In genomic region chr1:9042272-9042671, GRCh38 we compare ENCODE assay signal across 34 cellular contexts. TPM values are rescaled to one million over a fixed set of nuclear protein-coding genes. Genes with fewer than 3 reads are reported as not detected.
"Had no signal": no experiment of that assay in that cellular context is flagged by ENCODE, and none has a peak within 500 bp of the region (broad histone marks: within the 10 kb centered on the region; RNA-seq: fewer than 3 reads in every experiment).

No MANE protein-coding gene starts in this region.

- H3K36me3 ChIP-seq: left ventricle myocardium inferior, neural progenitor cell, ovary, right atrium auricular region, right lobe of liver, stomach, thyroid gland, transverse colon, upper lobe of right lung, uterus had no signal

- FAIRE-seq: islet of Langerhans had no signal

- H3K36me3 Mint-ChIP-seq: immature natural killer cell, mesothelial cell of epicardium, natural killer cell, neural progenitor cell had no signal

- H3K4me1 Mint-ChIP-seq: immature natural killer cell, mesothelial cell of epicardium, natural killer cell, nephron progenitor cell, neural progenitor cell had no signal

- H3K27ac ChIP-seq: left ventricle myocardium inferior, neural progenitor cell, ovary, right atrium auricular region, right lobe of liver, stomach, testis, thyroid gland, transverse colon, upper lobe of right lung, uterus had no signal

- H3K9ac ChIP-seq: neural progenitor cell had no signal

- ATAC-seq: right lobe of liver; stimulated activated naive B cell treated with anti-CD40 and anti-IgM and Interleukin-4, amounts not matched to agents 10 μg/mL and 1 μg/mL and 100 μg/mL, for 72 hours; stimulated activated naive CD8-positive, alpha-beta T cell treated with anti-CD3 and anti-CD28 coated beads, Interleukin-15, Interleukin-2, amounts not matched to agents 100 U/mL and 50 U/mL, for 24 hours; upper lobe of right lung had no signal

- H3K27me3 ChIP-seq: neural progenitor cell, ovary, right atrium auricular region, right lobe of liver, testis, thyroid gland, transverse colon, upper lobe of right lung, uterus had no signal

- H3K4me3 ChIP-seq: left ventricle myocardium inferior, lung, neural progenitor cell, ovary, right atrium auricular region, right lobe of liver, smooth muscle cell, stomach, testis, thyroid gland, transverse colon, upper lobe of right lung, uterus had no signal

- H3K4me1 ChIP-seq: left ventricle myocardium inferior, neural progenitor cell, right atrium auricular region, right lobe of liver, testis, thyroid gland, upper lobe of right lung, uterus had no signal

- H3K9me3 ChIP-seq: left ventricle myocardium inferior, ovary, right atrium auricular region, right lobe of liver, stomach, testis, thyroid gland, transverse colon, upper lobe of right lung, uterus had no signal

- H3K27me3 Mint-ChIP-seq: naive B cell; progenitor cell of endocrine pancreas; stimulated activated naive B cell treated with anti-CD40 and anti-IgM and Interleukin-4, amounts not matched to agents 10 μg/mL and 1 μg/mL and 100 μg/mL, for 72 hours had no signal

- H3K9me3 Mint-ChIP-seq: immature natural killer cell; mesothelial cell of epicardium; natural killer cell; nephron progenitor cell; neural progenitor cell; stimulated activated naive B cell treated with anti-CD40 and anti-IgM and Interleukin-4, amounts not matched to agents 10 μg/mL and 1 μg/mL and 100 μg/mL, for 72 hours had no signal

- H3K4me3 Mint-ChIP-seq: immature natural killer cell; mesothelial cell of epicardium; natural killer cell; nephron progenitor cell; neural progenitor cell; stimulated activated naive B cell treated with anti-CD40 and anti-IgM and Interleukin-4, amounts not matched to agents 10 μg/mL and 1 μg/mL and 100 μg/mL, for 72 hours had no signal

- H3K27ac Mint-ChIP-seq: immature natural killer cell; mesothelial cell of epicardium; natural killer cell; progenitor cell of endocrine pancreas; stimulated activated naive B cell treated with anti-CD40 and anti-IgM and Interleukin-4, amounts not matched to agents 10 μg/mL and 1 μg/mL and 100 μg/mL, for 72 hours had no signal

- H3K4me2 ChIP-seq: neural progenitor cell, smooth muscle cell had no signal

- DNase-seq: hypothalamus; immature natural killer cell; left ventricle myocardium inferior; mesendoderm; naive B cell; natural killer cell; nephron progenitor cell; ovary; right lobe of liver; stimulated activated CD4-positive, alpha-beta T cell treated with anti-CD3 and anti-CD28 coated beads, Interleukin-1b, Interleukin-23, amount 100 ng/mL, for 48 hours; stimulated activated CD4-positive, alpha-beta T cell treated with anti-CD3 and anti-CD28 coated beads, Interleukin-2, amount 100 ng/mL, for 48 hours; stimulated activated CD4-positive, alpha-beta T cell treated with anti-CD3 and anti-CD28 coated beads, Interleukin-4, amount 100 ng/mL, for 4 hours; stimulated activated naive B cell treated with anti-CD40 and anti-IgM and Interleukin-4, amounts not matched to agents 10 μg/mL and 1 μg/mL and 100 μg/mL, for 72 hours; stimulated activated naive CD8-positive, alpha-beta T cell treated with anti-CD3 and anti-CD28 coated beads, Interleukin-15, Interleukin-2, amounts not matched to agents 100 U/mL and 50 U/mL, for 24 hours; stomach; testis; thyroid gland; transverse colon; upper lobe of right lung; uterus had no signal

RNA-seq across cellular contexts. Expression of gene SLC2A7, which starts 16.0 kb away (rescaled TPM):
- total RNA-seq: kidney epithelial cell, left ventricle myocardium inferior, lower leg skin, lung, mesothelial cell of epicardium, mononuclear cell, natural killer cell, omental fat pad, ovary, progenitor cell of endocrine pancreas, pulmonary artery endothelial cell, renal cortical epithelial cell, right atrium auricular region, right lobe of liver, skeletal muscle tissue, smooth muscle cell, stomach, transverse colon, upper lobe of right lung, uterus had no signal
- polyA plus RNA-seq: immature natural killer cell, ovary, smooth muscle cell, stomach had no signal

RNA-seq across cellular contexts. Expression of gene SLC2A5, which starts 27.2 kb away (rescaled TPM):
- total RNA-seq: kidney epithelial cell, natural killer cell, progenitor cell of endocrine pancreas, pulmonary artery endothelial cell had no signal
- polyA plus RNA-seq: smooth muscle cell had no signal
